1 cellular context compared by ENCODE assay signal in the genomic region with DNA sequence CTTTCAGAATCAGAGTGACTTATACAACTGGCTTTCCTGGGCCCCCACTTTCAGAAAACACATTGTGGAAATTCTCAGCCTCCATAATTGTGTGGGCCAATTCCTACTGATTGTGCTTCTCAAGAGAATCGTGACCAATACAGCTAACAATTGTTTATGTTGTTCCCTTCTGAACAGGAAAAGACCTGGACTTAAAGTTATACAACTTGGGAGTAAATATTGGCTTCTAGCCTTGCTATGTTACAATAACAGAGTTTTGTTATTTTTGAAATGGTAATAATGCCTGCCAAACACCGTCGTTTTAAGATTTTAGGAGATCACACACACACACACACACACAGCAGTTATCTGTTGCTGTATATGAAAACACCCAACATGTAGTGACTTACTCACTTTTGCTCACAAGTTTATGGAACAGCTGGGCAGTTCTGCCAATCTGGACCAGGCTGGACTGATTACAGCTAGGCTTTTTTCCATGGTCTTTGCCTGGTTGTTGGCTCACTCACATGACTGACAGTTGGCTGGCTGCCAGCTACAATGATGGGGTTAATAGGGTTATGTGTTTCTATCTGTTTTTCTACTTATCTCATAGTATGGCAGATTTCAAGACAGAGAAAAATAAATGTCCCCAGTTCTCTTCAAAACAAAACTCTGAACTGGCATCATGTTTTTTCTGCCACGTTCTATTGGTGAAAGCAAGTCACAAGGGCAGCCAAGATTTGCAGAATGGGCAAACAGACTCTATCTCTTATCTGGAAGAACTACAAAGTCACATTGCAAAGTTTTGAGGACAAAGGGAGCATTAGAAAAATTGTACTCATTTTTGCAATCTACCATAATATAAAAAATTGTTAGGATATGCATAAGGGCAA.
TF ChIP-seq lines count a peak whose summit lies in the region.

No MANE protein-coding gene starts in this region.

TF ChIP-seq in SK-N-SH treated with all-trans-retinoic acid at 6 μM for 48 hours, 23 proteins besides CTCF, POLR2A, EP300 and RAD21 (continued from another document):
- TF ChIP-seq, protein P1, sequence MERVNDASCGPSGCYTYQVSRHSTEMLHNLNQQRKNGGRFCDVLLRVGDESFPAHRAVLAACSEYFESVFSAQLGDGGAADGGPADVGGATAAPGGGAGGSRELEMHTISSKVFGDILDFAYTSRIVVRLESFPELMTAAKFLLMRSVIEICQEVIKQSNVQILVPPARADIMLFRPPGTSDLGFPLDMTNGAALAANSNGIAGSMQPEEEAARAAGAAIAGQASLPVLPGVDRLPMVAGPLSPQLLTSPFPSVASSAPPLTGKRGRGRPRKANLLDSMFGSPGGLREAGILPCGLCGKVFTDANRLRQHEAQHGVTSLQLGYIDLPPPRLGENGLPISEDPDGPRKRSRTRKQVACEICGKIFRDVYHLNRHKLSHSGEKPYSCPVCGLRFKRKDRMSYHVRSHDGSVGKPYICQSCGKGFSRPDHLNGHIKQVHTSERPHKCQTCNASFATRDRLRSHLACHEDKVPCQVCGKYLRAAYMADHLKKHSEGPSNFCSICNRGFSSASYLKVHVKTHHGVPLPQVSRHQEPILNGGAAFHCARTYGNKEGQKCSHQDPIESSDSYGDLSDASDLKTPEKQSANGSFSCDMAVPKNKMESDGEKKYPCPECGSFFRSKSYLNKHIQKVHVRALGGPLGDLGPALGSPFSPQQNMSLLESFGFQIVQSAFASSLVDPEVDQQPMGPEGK (CRISPR knock-in tag; IDR thresholded peaks at IDR 0.05; ENCODE audit: borderline replicate concordance), result no peak
- TF ChIP-seq SNAI2 (CRISPR knock-in tag; IDR thresholded peaks at IDR 0.05) (no peak), ZFP30 (CRISPR knock-in tag; IDR thresholded peaks at IDR 0.05) (no peak), ARNTL (CRISPR knock-in tag; IDR thresholded peaks at IDR 0.05; ENCODE audit: borderline replicate concordance, low read depth) (no peak)
- TF ChIP-seq, protein P2, sequence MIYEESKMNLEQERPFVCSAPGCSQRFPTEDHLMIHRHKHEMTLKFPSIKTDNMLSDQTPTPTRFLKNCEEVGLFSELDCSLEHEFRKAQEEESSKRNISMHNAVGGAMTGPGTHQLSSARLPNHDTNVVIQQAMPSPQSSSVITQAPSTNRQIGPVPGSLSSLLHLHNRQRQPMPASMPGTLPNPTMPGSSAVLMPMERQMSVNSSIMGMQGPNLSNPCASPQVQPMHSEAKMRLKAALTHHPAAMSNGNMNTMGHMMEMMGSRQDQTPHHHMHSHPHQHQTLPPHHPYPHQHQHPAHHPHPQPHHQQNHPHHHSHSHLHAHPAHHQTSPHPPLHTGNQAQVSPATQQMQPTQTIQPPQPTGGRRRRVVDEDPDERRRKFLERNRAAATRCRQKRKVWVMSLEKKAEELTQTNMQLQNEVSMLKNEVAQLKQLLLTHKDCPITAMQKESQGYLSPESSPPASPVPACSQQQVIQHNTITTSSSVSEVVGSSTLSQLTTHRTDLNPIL (CRISPR knock-in tag; IDR thresholded peaks at IDR 0.05; ENCODE audit: low read depth), result no peak
